ENCODE assay signal across 1 cellular context in genomic region chr12:29782821-29783772, GRCh38.
TF ChIP-seq lines count a peak whose summit lies in the region.

No MANE protein-coding gene starts in this region.

TF ChIP-seq in HEK293, 187 proteins besides CTCF, POLR2A, EP300 and RAD21 (continued from another document):
- TF ChIP-seq, protein P1, sequence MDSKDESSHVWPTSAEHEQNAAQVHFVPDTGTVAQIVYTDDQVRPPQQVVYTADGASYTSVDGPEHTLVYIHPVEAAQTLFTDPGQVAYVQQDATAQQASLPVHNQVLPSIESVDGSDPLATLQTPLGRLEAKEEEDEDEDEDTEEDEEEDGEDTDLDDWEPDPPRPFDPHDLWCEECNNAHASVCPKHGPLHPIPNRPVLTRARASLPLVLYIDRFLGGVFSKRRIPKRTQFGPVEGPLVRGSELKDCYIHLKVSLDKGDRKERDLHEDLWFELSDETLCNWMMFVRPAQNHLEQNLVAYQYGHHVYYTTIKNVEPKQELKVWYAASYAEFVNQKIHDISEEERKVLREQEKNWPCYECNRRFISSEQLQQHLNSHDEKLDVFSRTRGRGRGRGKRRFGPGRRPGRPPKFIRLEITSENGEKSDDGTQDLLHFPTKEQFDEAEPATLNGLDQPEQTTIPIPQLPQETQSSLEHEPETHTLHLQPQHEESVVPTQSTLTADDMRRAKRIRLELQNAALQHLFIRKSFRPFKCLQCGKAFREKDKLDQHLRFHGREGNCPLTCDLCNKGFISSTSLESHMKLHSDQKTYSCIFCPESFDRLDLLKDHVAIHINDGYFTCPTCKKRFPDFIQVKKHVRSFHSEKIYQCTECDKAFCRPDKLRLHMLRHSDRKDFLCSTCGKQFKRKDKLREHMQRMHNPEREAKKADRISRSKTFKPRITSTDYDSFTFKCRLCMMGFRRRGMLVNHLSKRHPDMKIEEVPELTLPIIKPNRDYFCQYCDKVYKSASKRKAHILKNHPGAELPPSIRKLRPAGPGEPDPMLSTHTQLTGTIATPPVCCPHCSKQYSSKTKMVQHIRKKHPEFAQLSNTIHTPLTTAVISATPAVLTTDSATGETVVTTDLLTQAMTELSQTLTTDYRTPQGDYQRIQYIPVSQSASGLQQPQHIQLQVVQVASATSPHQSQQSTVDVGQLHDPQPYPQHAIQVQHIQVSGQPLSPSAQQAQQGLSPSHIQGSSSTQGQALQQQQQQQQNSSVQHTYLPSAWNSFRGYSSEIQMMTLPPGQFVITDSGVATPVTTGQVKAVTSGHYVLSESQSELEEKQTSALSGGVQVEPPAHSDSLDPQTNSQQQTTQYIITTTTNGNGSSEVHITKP (tag by site-specific recombination; IDR thresholded peaks at IDR 0.05): peak; percentile 89
- TF ChIP-seq ZNF211 (tag by site-specific recombination; IDR thresholded peaks at IDR 0.05; ENCODE audit: low read depth): no peak
- TF ChIP-seq KLF9 (tag by site-specific recombination; IDR thresholded peaks at IDR 0.05; ENCODE audit: low read depth): peak; percentile 29; the same call in 1 of the 2 replicates
- TF ChIP-seq WT1 (tag by site-specific recombination; IDR thresholded peaks at IDR 0.05): peak; percentile 87
- TF ChIP-seq ZNF843 (tag by site-specific recombination; IDR thresholded peaks at IDR 0.05): no peak
- TF ChIP-seq, protein P2, sequence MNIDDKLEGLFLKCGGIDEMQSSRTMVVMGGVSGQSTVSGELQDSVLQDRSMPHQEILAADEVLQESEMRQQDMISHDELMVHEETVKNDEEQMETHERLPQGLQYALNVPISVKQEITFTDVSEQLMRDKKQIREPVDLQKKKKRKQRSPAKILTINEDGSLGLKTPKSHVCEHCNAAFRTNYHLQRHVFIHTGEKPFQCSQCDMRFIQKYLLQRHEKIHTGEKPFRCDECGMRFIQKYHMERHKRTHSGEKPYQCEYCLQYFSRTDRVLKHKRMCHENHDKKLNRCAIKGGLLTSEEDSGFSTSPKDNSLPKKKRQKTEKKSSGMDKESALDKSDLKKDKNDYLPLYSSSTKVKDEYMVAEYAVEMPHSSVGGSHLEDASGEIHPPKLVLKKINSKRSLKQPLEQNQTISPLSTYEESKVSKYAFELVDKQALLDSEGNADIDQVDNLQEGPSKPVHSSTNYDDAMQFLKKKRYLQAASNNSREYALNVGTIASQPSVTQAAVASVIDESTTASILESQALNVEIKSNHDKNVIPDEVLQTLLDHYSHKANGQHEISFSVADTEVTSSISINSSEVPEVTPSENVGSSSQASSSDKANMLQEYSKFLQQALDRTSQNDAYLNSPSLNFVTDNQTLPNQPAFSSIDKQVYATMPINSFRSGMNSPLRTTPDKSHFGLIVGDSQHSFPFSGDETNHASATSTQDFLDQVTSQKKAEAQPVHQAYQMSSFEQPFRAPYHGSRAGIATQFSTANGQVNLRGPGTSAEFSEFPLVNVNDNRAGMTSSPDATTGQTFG (tag by site-specific recombination; IDR thresholded peaks at IDR 0.05; ENCODE audit: borderline replicate concordance): no peak
- TF ChIP-seq ZSCAN23 (tag by site-specific recombination; IDR thresholded peaks at IDR 0.05): no peak
- TF ChIP-seq ZNF184 (tag by site-specific recombination; IDR thresholded peaks at IDR 0.05): no peak
- 0 out of 2 replicates have a peak, but pooled peaks have one; percentile 37 for TF ChIP-seq KLF16 (tag by site-specific recombination; IDR thresholded peaks at IDR 0.05)
- TF ChIP-seq MEIS1 (CRISPR knock-in tag; IDR thresholded peaks at IDR 0.05; ENCODE audit: borderline replicate concordance): no peak
- no peak for TF ChIP-seq ZNF426 (tag by site-specific recombination; IDR thresholded peaks at IDR 0.05)
- no peak for TF ChIP-seq KLF10 (tag by site-specific recombination; IDR thresholded peaks at IDR 0.05)
- TF ChIP-seq ZBTB21 (tag by site-specific recombination; IDR thresholded peaks at IDR 0.05): no peak
- no peak for TF ChIP-seq ZNF747 (tag by site-specific recombination; IDR thresholded peaks at IDR 0.05)
- TF ChIP-seq, protein P3, sequence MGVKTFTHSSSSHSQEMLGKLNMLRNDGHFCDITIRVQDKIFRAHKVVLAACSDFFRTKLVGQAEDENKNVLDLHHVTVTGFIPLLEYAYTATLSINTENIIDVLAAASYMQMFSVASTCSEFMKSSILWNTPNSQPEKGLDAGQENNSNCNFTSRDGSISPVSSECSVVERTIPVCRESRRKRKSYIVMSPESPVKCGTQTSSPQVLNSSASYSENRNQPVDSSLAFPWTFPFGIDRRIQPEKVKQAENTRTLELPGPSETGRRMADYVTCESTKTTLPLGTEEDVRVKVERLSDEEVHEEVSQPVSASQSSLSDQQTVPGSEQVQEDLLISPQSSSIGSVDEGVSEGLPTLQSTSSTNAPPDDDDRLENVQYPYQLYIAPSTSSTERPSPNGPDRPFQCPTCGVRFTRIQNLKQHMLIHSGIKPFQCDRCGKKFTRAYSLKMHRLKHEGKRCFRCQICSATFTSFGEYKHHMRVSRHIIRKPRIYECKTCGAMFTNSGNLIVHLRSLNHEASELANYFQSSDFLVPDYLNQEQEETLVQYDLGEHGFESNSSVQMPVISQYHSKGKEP (tag by site-specific recombination; IDR thresholded peaks at IDR 0.05): no peak
- TF ChIP-seq ZNF48 (tag by site-specific recombination; IDR thresholded peaks at IDR 0.05): no peak
- TF ChIP-seq ZFP3 (tag by site-specific recombination; IDR thresholded peaks at IDR 0.05; ENCODE audit: low read depth): no peak
- no peak for TF ChIP-seq ZNF221 (tag by site-specific recombination; IDR thresholded peaks at IDR 0.05; ENCODE audit: borderline replicate concordance)
- no peak for TF ChIP-seq ZNF623 (tag by site-specific recombination; IDR thresholded peaks at IDR 0.05)
- peak; percentile 81 for TF ChIP-seq ZNF777 (tag by site-specific recombination; IDR thresholded peaks at IDR 0.05; ENCODE audit: borderline replicate concordance)
- TF ChIP-seq ZBTB48 (tag by site-specific recombination; IDR thresholded peaks at IDR 0.05): peak; percentile 39; the same call in 1 of the 2 replicates
- TF ChIP-seq ZNF302 (tag by site-specific recombination; IDR thresholded peaks at IDR 0.05; ENCODE audit: low read depth): no peak
- no peak for TF ChIP-seq YY2 (tag by site-specific recombination; IDR thresholded peaks at IDR 0.05)
- TF ChIP-seq ZNF473 (tag by site-specific recombination; IDR thresholded peaks at IDR 0.05): no peak
- no peak for TF ChIP-seq ZNF155 (tag by site-specific recombination; IDR thresholded peaks at IDR 0.05)
- no peak for TF ChIP-seq ZNF514 (tag by site-specific recombination; IDR thresholded peaks at IDR 0.05)
- no peak for TF ChIP-seq ZNF404 (tag by site-specific recombination; IDR thresholded peaks at IDR 0.05)
- TF ChIP-seq, protein P4, sequence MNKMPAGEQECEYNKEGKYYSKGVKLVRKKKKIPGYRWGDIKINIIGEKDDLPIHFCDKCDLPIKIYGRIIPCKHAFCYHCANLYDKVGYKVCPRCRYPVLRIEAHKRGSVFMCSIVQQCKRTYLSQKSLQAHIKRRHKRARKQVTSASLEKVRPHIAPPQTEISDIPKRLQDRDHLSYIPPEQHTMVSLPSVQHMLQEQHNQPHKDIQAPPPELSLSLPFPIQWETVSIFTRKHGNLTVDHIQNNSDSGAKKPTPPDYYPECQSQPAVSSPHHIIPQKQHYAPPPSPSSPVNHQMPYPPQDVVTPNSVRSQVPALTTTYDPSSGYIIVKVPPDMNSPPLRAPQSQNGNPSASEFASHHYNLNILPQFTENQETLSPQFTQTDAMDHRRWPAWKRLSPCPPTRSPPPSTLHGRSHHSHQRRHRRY (tag by site-specific recombination; IDR thresholded peaks at IDR 0.05): no peak
- no peak for TF ChIP-seq INSM2 (tag by site-specific recombination; IDR thresholded peaks at IDR 0.05)
- no peak for TF ChIP-seq ZFP69B (tag by site-specific recombination; IDR thresholded peaks at IDR 0.05)
- no peak for TF ChIP-seq ZNF621 (tag by site-specific recombination; IDR thresholded peaks at IDR 0.05)
- TF ChIP-seq ZNF626 (tag by site-specific recombination; IDR thresholded peaks at IDR 0.05): no peak
- TF ChIP-seq ZNF707 (tag by site-specific recombination; IDR thresholded peaks at IDR 0.05): no peak
- TF ChIP-seq ZNF560 (tag by site-specific recombination; IDR thresholded peaks at IDR 0.05; ENCODE audit: borderline replicate concordance): no peak
TF ChIP-seq in HEK293: peak in this region for 28.
